Comparison of ENCODE assay signal across 1 cellular context in the genomic region with DNA sequence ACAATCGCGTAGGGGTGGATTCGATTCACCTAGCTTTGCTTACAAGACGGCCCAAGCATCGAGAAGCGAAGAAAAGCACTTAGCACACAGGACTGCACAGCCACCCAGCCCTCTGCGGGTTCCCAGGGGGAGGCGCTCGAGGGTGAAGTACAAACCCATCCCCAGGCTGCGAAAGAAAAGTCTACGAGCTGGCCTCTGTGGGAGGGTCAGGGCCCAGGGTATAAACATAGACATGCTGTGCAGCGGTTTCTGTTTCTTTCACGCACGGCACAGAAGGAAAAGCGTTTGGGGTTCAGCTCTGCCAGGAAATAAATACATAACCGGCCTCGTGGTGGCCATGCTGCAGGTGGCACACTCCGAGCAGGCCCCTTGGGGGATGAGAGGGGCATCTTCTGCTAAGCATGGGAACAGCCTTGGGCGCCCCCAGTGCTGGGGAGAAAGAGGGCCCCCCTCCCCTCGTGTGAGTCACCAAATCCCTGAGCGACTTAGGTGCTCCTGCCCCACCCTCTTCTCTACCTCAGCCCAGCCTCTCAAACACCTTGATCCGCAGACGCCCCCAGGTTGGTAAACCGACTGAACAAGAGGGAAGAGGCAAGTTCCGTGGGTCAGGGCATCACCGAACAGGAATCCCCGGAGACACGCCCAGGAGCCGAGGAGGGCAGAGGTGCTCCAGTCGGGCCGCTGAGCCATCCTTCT.
A peak's percentile ranks its signal among the peaks of the same experiment; 100 is the strongest.
TF ChIP-seq lines count a peak whose summit lies in the region.

No MANE protein-coding gene starts in this region.

TF ChIP-seq in GM12878, 131 proteins besides CTCF, POLR2A, EP300 and RAD21 (continued from another document):
- TF ChIP-seq, protein P1, sequence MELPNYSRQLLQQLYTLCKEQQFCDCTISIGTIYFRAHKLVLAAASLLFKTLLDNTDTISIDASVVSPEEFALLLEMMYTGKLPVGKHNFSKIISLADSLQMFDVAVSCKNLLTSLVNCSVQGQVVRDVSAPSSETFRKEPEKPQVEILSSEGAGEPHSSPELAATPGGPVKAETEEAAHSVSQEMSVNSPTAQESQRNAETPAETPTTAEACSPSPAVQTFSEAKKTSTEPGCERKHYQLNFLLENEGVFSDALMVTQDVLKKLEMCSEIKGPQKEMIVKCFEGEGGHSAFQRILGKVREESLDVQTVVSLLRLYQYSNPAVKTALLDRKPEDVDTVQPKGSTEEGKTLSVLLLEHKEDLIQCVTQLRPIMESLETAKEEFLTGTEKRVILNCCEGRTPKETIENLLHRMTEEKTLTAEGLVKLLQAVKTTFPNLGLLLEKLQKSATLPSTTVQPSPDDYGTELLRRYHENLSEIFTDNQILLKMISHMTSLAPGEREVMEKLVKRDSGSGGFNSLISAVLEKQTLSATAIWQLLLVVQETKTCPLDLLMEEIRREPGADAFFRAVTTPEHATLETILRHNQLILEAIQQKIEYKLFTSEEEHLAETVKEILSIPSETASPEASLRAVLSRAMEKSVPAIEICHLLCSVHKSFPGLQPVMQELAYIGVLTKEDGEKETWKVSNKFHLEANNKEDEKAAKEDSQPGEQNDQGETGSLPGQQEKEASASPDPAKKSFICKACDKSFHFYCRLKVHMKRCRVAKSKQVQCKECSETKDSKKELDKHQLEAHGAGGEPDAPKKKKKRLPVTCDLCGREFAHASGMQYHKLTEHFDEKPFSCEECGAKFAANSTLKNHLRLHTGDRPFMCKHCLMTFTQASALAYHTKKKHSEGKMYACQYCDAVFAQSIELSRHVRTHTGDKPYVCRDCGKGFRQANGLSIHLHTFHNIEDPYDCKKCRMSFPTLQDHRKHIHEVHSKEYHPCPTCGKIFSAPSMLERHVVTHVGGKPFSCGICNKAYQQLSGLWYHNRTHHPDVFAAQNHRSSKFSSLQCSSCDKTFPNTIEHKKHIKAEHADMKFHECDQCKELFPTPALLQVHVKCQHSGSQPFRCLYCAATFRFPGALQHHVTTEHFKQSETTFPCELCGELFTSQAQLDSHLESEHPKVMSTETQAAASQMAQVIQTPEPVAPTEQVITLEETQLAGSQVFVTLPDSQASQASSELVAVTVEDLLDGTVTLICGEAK (IDR thresholded peaks at IDR 0.05; ENCODE audit: borderline replicate concordance), result no peak
- TF ChIP-seq BHLHE40 (IDR thresholded peaks at IDR 0.05; ENCODE audit: borderline replicate concordance in 1 of 2, low read depth in 2 of 2, low read length in 1 of 2) (no peak; a peak in 1 of 4 replicates), SMARCA5 (IDR thresholded peaks at IDR 0.05) (peak; percentile 60; the same call in 1 of the 2 replicates), NR2C2 (IDR thresholded peaks at IDR 0.05; ENCODE audit: borderline replicate concordance, control insufficient read depth, insufficient read length, low read depth) (no peak), SRF (IDR thresholded peaks at IDR 0.05; ENCODE audit: low read depth in 2 of 2, low read length in 2 of 2) (no peak), IRF4 (IDR thresholded peaks at IDR 0.05; ENCODE audit: low read depth, low read length) (no peak), NBN (IDR thresholded peaks at IDR 0.05) (0 out of 2 replicates have a peak, but pooled peaks have one; percentile 36), STAT3 (IDR thresholded peaks at IDR 0.05; ENCODE audit: low read depth, low read length) (no peak), ZNF622 (IDR thresholded peaks at IDR 0.05) (no peak), FOXM1 (IDR thresholded peaks at IDR 0.05; ENCODE audit: low read depth, low read length) (peak; percentile 30; the same call in 1 of the 2 replicates), STAT1 (conservative IDR thresholded peaks at IDR 0.05) (0 out of 2 replicates have a peak, but pooled peaks have one; percentile 25)
- TF ChIP-seq, protein P2, sequence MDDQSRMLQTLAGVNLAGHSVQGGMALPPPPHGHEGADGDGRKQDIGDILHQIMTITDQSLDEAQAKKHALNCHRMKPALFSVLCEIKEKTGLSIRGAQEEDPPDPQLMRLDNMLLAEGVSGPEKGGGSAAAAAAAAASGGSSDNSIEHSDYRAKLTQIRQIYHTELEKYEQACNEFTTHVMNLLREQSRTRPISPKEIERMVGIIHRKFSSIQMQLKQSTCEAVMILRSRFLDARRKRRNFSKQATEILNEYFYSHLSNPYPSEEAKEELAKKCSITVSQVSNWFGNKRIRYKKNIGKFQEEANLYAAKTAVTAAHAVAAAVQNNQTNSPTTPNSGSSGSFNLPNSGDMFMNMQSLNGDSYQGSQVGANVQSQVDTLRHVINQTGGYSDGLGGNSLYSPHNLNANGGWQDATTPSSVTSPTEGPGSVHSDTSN (IDR thresholded peaks at IDR 0.05; ENCODE audit: insufficient replicate concordance, low read depth, low read length), result no peak
- TF ChIP-seq, protein P3, sequence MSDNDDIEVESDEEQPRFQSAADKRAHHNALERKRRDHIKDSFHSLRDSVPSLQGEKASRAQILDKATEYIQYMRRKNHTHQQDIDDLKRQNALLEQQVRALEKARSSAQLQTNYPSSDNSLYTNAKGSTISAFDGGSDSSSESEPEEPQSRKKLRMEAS (IDR thresholded peaks at IDR 0.05; ENCODE audit: low read depth, low read length), result no peak
- TF ChIP-seq, protein P4, sequence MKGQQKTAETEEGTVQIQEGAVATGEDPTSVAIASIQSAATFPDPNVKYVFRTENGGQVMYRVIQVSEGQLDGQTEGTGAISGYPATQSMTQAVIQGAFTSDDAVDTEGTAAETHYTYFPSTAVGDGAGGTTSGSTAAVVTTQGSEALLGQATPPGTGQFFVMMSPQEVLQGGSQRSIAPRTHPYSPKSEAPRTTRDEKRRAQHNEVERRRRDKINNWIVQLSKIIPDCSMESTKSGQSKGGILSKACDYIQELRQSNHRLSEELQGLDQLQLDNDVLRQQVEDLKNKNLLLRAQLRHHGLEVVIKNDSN (IDR thresholded peaks at IDR 0.05; ENCODE audit: borderline replicate concordance, extremely low read length, insufficient read depth, low read depth, low read length), result no peak
- TF ChIP-seq, protein P5, sequence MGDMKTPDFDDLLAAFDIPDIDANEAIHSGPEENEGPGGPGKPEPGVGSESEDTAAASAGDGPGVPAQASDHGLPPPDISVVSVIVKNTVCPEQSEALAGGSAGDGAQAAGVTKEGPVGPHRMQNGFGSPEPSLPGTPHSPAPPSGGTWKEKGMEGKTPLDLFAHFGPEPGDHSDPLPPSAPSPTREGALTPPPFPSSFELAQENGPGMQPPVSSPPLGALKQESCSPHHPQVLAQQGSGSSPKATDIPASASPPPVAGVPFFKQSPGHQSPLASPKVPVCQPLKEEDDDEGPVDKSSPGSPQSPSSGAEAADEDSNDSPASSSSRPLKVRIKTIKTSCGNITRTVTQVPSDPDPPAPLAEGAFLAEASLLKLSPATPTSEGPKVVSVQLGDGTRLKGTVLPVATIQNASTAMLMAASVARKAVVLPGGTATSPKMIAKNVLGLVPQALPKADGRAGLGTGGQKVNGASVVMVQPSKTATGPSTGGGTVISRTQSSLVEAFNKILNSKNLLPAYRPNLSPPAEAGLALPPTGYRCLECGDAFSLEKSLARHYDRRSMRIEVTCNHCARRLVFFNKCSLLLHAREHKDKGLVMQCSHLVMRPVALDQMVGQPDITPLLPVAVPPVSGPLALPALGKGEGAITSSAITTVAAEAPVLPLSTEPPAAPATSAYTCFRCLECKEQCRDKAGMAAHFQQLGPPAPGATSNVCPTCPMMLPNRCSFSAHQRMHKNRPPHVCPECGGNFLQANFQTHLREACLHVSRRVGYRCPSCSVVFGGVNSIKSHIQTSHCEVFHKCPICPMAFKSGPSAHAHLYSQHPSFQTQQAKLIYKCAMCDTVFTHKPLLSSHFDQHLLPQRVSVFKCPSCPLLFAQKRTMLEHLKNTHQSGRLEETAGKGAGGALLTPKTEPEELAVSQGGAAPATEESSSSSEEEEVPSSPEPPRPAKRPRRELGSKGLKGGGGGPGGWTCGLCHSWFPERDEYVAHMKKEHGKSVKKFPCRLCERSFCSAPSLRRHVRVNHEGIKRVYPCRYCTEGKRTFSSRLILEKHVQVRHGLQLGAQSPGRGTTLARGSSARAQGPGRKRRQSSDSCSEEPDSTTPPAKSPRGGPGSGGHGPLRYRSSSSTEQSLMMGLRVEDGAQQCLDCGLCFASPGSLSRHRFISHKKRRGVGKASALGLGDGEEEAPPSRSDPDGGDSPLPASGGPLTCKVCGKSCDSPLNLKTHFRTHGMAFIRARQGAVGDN (IDR thresholded peaks at IDR 0.05), result peak; percentile 65
TF ChIP-seq in GM12878: peak in this region for 16.
